Comparison of ENCODE assay signal across 8 cellular contexts in the genomic region with DNA sequence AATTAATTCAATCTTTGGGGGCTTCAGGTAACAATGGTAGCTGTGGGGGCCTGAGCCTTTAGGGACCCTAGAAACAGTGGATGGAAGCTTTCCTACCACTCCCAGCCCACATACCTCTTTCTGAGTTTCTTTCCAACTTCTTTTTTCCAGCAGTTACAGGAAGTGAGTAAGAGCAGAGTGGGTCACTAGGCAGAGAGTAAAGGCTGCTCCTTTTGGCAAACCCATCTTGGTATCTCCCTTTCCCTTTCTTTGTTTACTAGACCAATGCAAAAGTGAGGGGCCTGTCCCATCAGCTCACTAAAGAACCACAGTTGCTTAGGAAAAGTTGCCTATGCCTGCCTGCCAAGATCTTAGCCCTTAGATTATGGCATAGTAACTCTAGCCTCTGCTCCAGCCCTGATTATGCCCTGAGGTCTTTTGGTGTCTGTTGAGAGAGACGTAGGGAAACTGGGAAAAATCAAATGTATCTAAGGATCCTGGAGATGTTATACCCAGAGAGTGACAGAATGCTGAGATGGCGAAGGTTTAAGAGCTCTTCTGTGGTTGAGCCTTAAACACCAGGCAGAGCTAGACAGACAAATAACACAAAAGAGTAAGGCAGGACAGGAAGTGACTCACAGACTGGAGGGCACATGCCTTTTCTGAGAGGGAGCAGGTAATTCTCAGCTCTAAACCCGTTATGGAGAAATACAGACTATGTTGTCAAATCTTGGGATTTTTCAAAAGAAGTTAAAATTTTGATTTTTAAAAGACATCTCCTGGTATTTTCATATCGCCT. TPM values are rescaled to one million over a fixed set of nuclear protein-coding genes. Genes with fewer than 3 reads are reported as not detected.
A peak's percentile ranks its signal among the peaks of the same experiment; 100 is the strongest.
DNase-seq lines count a peak whose midpoint lies in the region; ATAC-seq and TF ChIP-seq lines count a peak whose summit lies in the region.

No MANE protein-coding gene starts in this region.

- H3K36me3 ChIP-seq in Loucy (ENCODE audit: insufficient read depth, low read length), result no peaks in the 10 kb centered on the region

- no peaks in the 10 kb centered on the region for H3K36me3 Mint-ChIP-seq in activated naive CD8-positive, alpha-beta T cell treated with anti-CD3 and anti-CD28 coated beads, Interleukin-2, amount 50 U/mL, for 24 hours (ENCODE audit: low read depth)

- H3K4me1 Mint-ChIP-seq in activated naive CD8-positive, alpha-beta T cell treated with anti-CD3 and anti-CD28 coated beads, Interleukin-2, amount 50 U/mL, for 24 hours, result peaks cover 23% of the 10 kb centered on the region

- peak overlapping the region; percentile 56 for H3K9ac ChIP-seq in Loucy (ENCODE audit: low read depth, low read length, poor library complexity, severe bottlenecking)

- no peaks in the 10 kb centered on the region for H3K79me2 ChIP-seq in Loucy (ENCODE audit: insufficient read depth, low read length)

- ATAC-seq in activated naive CD8-positive, alpha-beta T cell treated with anti-CD3 and anti-CD28 coated beads, Interleukin-2, amount 50 U/mL, for 24 hours, result peak; percentile 80
- no peak for ATAC-seq in HG03159 (IDR thresholded peaks at IDR 0.05; ENCODE audit: unreplicated experiment)
- no peak for ATAC-seq in HG02870 (IDR thresholded peaks at IDR 0.05; ENCODE audit: unreplicated experiment)

- no peaks in the 10 kb centered on the region for H3K9me3 ChIP-seq in Loucy (ENCODE audit: insufficient read depth, low read depth, low read length)

- no peaks in the 10 kb centered on the region for H3F3A ChIP-seq in Loucy (ENCODE audit: low read depth)

- peaks cover 18% of the 10 kb centered on the region for H3K4me1 ChIP-seq in Loucy (ENCODE audit: insufficient read depth, low read length, poor library complexity, severe bottlenecking)

- H3K9me2 ChIP-seq in Loucy (replicated peaks; ENCODE audit: low read depth, low read length), result no peaks in the 10 kb centered on the region

- no peaks in the 10 kb centered on the region for H3K9me3 Mint-ChIP-seq in activated naive CD8-positive, alpha-beta T cell treated with anti-CD3 and anti-CD28 coated beads, Interleukin-2, amount 50 U/mL, for 24 hours

- peak overlapping the region; percentile 18 for H3K4me3 ChIP-seq in Loucy (ENCODE audit: low read length, poor library complexity, severe bottlenecking)

- peak overlapping the region; percentile 63 for H3K4me2 ChIP-seq in Loucy (ENCODE audit: low read depth, low read length, poor library complexity, severe bottlenecking)

- peaks cover 29% of the 10 kb centered on the region for H3K27me3 Mint-ChIP-seq in activated naive CD8-positive, alpha-beta T cell treated with anti-CD3 and anti-CD28 coated beads, Interleukin-2, amount 50 U/mL, for 24 hours

- no peak for TF ChIP-seq CTCF in Loucy (conservative IDR thresholded peaks at IDR 0.05; ENCODE audit: low read length)

- no peaks in the 10 kb centered on the region for H3K27me3 ChIP-seq in Loucy (ENCODE audit: insufficient read depth, low read length, poor library complexity, severe bottlenecking)

- H2AFZ ChIP-seq in Loucy (ENCODE audit: low read length), result peak overlapping the region; percentile 68

- DNase-seq in GM03348 (ENCODE audit: low spot score) (peak; percentile 22), myocyte (ENCODE audit: low read depth) (peak; percentile 16), NCI-H774 (lab: John Stamatoyannopoulos, UW) (no peak), NCI-H345 treated with DMSO at 0.1 percent for 48 hours (lab: John Stamatoyannopoulos, UW; ENCODE audit: unreplicated experiment) (no peak)
- no peak for DNase-seq in activated naive CD8-positive, alpha-beta T cell treated with anti-CD3 and anti-CD28 coated beads, Interleukin-2, amount 50 U/mL, for 24 hours

- no peaks in the 10 kb centered on the region for H4K20me1 ChIP-seq in Loucy (ENCODE audit: insufficient read depth, low read length, poor library complexity, severe bottlenecking)

- H3K4me3 Mint-ChIP-seq in activated naive CD8-positive, alpha-beta T cell treated with anti-CD3 and anti-CD28 coated beads, Interleukin-2, amount 50 U/mL, for 24 hours, result peak overlapping the region; percentile 45

- H3K27ac Mint-ChIP-seq in activated naive CD8-positive, alpha-beta T cell treated with anti-CD3 and anti-CD28 coated beads, Interleukin-2, amount 50 U/mL, for 24 hours, result peak overlapping the region; percentile 72

RNA-seq across cellular contexts. Expression of a gene that starts 7.7 kb away (rescaled TPM):
- total RNA-seq in myocyte, result 3.5 and 4.7 TPM in 2 replicates
- polyA plus RNA-seq in myocyte (2012), result 2.0 TPM

RNA-seq across cellular contexts. Expression of a gene that starts 31.3 kb away (rescaled TPM):
- total RNA-seq in myocyte, result 12.5 and 18.1 TPM in 2 replicates
- polyA plus RNA-seq in myocyte (2012), result 10.6 TPM

RNA-seq across cellular contexts. Expression of a gene that starts 31.4 kb away (rescaled TPM):
- 9.3 and 12.9 TPM in 2 replicates for total RNA-seq in myocyte
- polyA plus RNA-seq in myocyte (2012), result 2.0 TPM

Comparison
In these comparisons a context has a peak if more than half of its experiments do, and no peak if none do; other contexts are left out.
1. DNase-seq: peak in GM03348 (single experiment) and myocyte (single experiment); none in activated naive CD8-positive, alpha-beta T cell treated with anti-CD3 and anti-CD28 coated beads, Interleukin-2, amount 50 U/mL, for 24 hours (single experiment), NCI-H774 (single experiment) and NCI-H345 treated with DMSO at 0.1 percent for 48 hours (single experiment).